Comparison of ENCODE assay signal across 22 cellular contexts in genomic region chr4:30543057-30543456, GRCh38.
"Had no signal": no experiment of that assay in that cellular context is flagged by ENCODE, and none has a peak within 500 bp of the region (broad histone marks: within the 10 kb centered on the region; RNA-seq: fewer than 3 reads in every experiment).

No MANE protein-coding gene starts in this region.

- H3K4me1 ChIP-seq: gastrocnemius medialis, left lung, psoas muscle, sigmoid colon, tibial nerve, upper lobe of right lung, vagina had no signal

- H3K27me3 ChIP-seq: gastrocnemius medialis, left lung, sigmoid colon, tibial nerve, upper lobe of right lung, vagina had no signal

- ATAC-seq: effector memory CD8-positive, alpha-beta T cell; esophagus mucosa; gastrocnemius medialis; left cardiac atrium; left lung; natural killer cell; psoas muscle; right cardiac atrium; stimulated activated effector memory CD8-positive, alpha-beta T cell treated with anti-CD3 and anti-CD28 coated beads, Interleukin-12 subunit alpha, Interleukin-12 subunit beta, amount 100 ng/mL, for 72 hours; upper lobe of right lung had no signal

- H3K27ac ChIP-seq: gastrocnemius medialis, left lung, psoas muscle, sigmoid colon, thoracic aorta, tibial nerve, upper lobe of right lung, vagina had no signal

- H3K36me3 ChIP-seq: gastrocnemius medialis, left lung, sigmoid colon, thoracic aorta, tibial nerve, upper lobe of right lung, vagina had no signal

- H3K36me3 Mint-ChIP-seq: stimulated activated effector memory CD8-positive, alpha-beta T cell treated with anti-CD3 and anti-CD28 coated beads, Interleukin-12 subunit alpha, Interleukin-12 subunit beta, amount 100 ng/mL, for 72 hours had no signal

- H3K27me3 Mint-ChIP-seq: effector memory CD8-positive, alpha-beta T cell had no signal

- H3K9me3 ChIP-seq: gastrocnemius medialis, psoas muscle, sigmoid colon, thoracic aorta, upper lobe of right lung, vagina had no signal

- H3K4me3 ChIP-seq: gastrocnemius medialis, left lung, psoas muscle, sigmoid colon, thoracic aorta, tibial nerve, upper lobe of right lung, vagina had no signal

- H3K27ac Mint-ChIP-seq: effector memory CD8-positive, alpha-beta T cell; natural killer cell; stimulated activated effector memory CD8-positive, alpha-beta T cell treated with anti-CD3 and anti-CD28 coated beads, Interleukin-12 subunit alpha, Interleukin-12 subunit beta, amount 100 ng/mL, for 72 hours had no signal

- H3K4me3 Mint-ChIP-seq: effector memory CD8-positive, alpha-beta T cell; natural killer cell; stimulated activated effector memory CD8-positive, alpha-beta T cell treated with anti-CD3 and anti-CD28 coated beads, Interleukin-12 subunit alpha, Interleukin-12 subunit beta, amount 100 ng/mL, for 72 hours had no signal

- DNase-seq: cortex of kidney; effector memory CD8-positive, alpha-beta T cell; foreskin fibroblast; gastrocnemius medialis; head of caudate nucleus; left cardiac atrium; left lung; mammary epithelial cell; natural killer cell; psoas muscle; right cardiac atrium; sigmoid colon; stimulated activated CD4-positive, alpha-beta T cell treated with anti-CD3 and anti-CD28 coated beads, Interleukin-2, amount 100 ng/mL, for 24 hours; stimulated activated CD4-positive, alpha-beta T cell treated with anti-CD3 and anti-CD28 coated beads, Interleukin-4, amount 100 ng/mL, for 24 hours; stimulated activated naive CD4-positive, alpha-beta T cell treated with Interleukin-2 at 50 U/mL for 16 hours; substantia nigra; upper lobe of right lung had no signal

- H3K4me1 Mint-ChIP-seq: natural killer cell; stimulated activated effector memory CD8-positive, alpha-beta T cell treated with anti-CD3 and anti-CD28 coated beads, Interleukin-12 subunit alpha, Interleukin-12 subunit beta, amount 100 ng/mL, for 72 hours had no signal
